Comparison of ENCODE assay signal across 15 cellular contexts in genomic region chr4:76655566-76656479, GRCh38.
DNase-seq lines count a peak whose midpoint lies in the region; ATAC-seq and TF ChIP-seq lines count a peak whose summit lies in the region.
"Had no signal": no experiment of that assay in that cellular context is flagged by ENCODE, and none has a peak within 500 bp of the region (broad histone marks: within the 10 kb centered on the region; RNA-seq: fewer than 3 reads in every experiment).

No MANE protein-coding gene starts in this region.

- no peak overlapping the region for H3K9ac ChIP-seq in trophoblast cell (ENCODE audit: low read length)

- H4K8ac ChIP-seq in trophoblast cell (ENCODE audit: low read depth, low read length), result no peak overlapping the region

- H3K27ac ChIP-seq in left ventricle myocardium inferior (replicated peaks) (peak overlapping the region; percentile 44), trophoblast cell (ENCODE audit: low read depth, low read length) (peak overlapping the region; percentile 88), upper lobe of right lung (no peak overlapping the region)
- H3K27ac ChIP-seq: HL-60 had no signal

- peak overlapping the region; percentile 22 for H3K4me2 ChIP-seq in trophoblast cell (ENCODE audit: low read length)

- H2BK120ac ChIP-seq in trophoblast cell (ENCODE audit: insufficient read depth, low read length, poor library complexity), result peak overlapping the region; percentile 41

- H3K36me3 ChIP-seq in left ventricle myocardium inferior (no peaks in the 10 kb centered on the region), trophoblast cell (ENCODE audit: control insufficient read depth in 1 of 2, insufficient read depth in 2 of 2, low read length in 2 of 2) (no peaks in the 10 kb centered on the region), upper lobe of right lung (no peaks in the 10 kb centered on the region)

- H2AK5ac ChIP-seq in trophoblast cell (ENCODE audit: low read length), result no peak overlapping the region

- H4K91ac ChIP-seq in trophoblast cell (ENCODE audit: low read depth, low read length), result peak overlapping the region; percentile 55

- ATAC-seq in left cardiac atrium (no peak), upper lobe of right lung (no peak), GM18873 (IDR thresholded peaks at IDR 0.05; ENCODE audit: low FRiP score, unreplicated experiment) (no peak)
- ATAC-seq: GM12878, K562 had no signal

- DNase-seq in left ventricle myocardium inferior (no peak), left cardiac atrium (no peak), fibroblast of the aortic adventitia (ENCODE audit: low read depth) (peak; percentile 14), trophoblast cell (peak; percentile 66 to 77), HCEC 1CT (no peak), upper lobe of right lung (no peak), RPMI8226 (no peak)
- DNase-seq: NCI-H2107; NCI-H226; NK-92 treated with Interleukin-12 subunit alpha and Interleukin-12 subunit beta, amount 100 ng/mL, for 24 hours; OCI-M1 had no signal

- peak overlapping the region; percentile 67 for H2BK12ac ChIP-seq in trophoblast cell (ENCODE audit: low read length)

- H3K27me3 ChIP-seq in left ventricle myocardium inferior (ENCODE audit: low read depth) (no peaks in the 10 kb centered on the region), trophoblast cell (ENCODE audit: insufficient read depth, low read length) (no peaks in the 10 kb centered on the region), upper lobe of right lung (no peaks in the 10 kb centered on the region)

- no peak overlapping the region for H3K23ac ChIP-seq in trophoblast cell (ENCODE audit: low read length)

- H3K14ac ChIP-seq in trophoblast cell (ENCODE audit: low read length), result peak overlapping the region; percentile 17

- H3K18ac ChIP-seq in trophoblast cell (ENCODE audit: low read length), result peak overlapping the region; percentile 29

- H3K79me1 ChIP-seq in trophoblast cell (ENCODE audit: low read length), result peaks cover 20% of the 10 kb centered on the region

- H3K4ac ChIP-seq in trophoblast cell (ENCODE audit: low read depth, low read length), result no peak overlapping the region

- H2AFZ ChIP-seq in trophoblast cell (ENCODE audit: insufficient read depth, low read length, poor library complexity), result no peak overlapping the region

- H3K4me1 ChIP-seq in left ventricle myocardium inferior (peaks cover 36% of the 10 kb centered on the region), trophoblast cell (ENCODE audit: control insufficient read depth in 1 of 2, insufficient read depth in 2 of 2, low read length in 2 of 2) (peaks cover 11 to 26% of the 10 kb centered on the region in 2 experiments), upper lobe of right lung (no peaks in the 10 kb centered on the region)

- H3K4me3 ChIP-seq in left ventricle myocardium inferior (no peak overlapping the region), fibroblast of the aortic adventitia (ENCODE audit: low read depth, low read length) (no peak overlapping the region), trophoblast cell (ENCODE audit: low read depth, low read length) (no peak overlapping the region), upper lobe of right lung (no peak overlapping the region)
- H3K4me3 ChIP-seq: GM12878, K562 had no signal

- no CpG with 5 or more reads among the region's 6 CpGs for WGBS in trophoblast cell (ENCODE audit: extremely low coverage, insufficient coverage, insufficient read length)

- H3K9me3 ChIP-seq in left ventricle myocardium inferior (replicated peaks) (no peaks in the 10 kb centered on the region), trophoblast cell (ENCODE audit: insufficient read depth, low read depth, low read length) (no peaks in the 10 kb centered on the region), upper lobe of right lung (no peaks in the 10 kb centered on the region)

- H2BK5ac ChIP-seq in trophoblast cell (ENCODE audit: low read depth, low read length, poor library complexity), result peak overlapping the region; percentile 25

- intact Hi-C loops in left ventricle myocardium inferior (cut with micrococcal nuclease) (no loop called here), left cardiac atrium (cut with DNase I) (no loop called here), upper lobe of right lung (cut with DNase I) (no loop called here)

- TF ChIP-seq CTCF in left ventricle myocardium inferior (IDR thresholded peaks at IDR 0.05; ENCODE audit: borderline replicate concordance) (no peak), fibroblast of the aortic adventitia (IDR thresholded peaks at IDR 0.05; ENCODE audit: insufficient read depth, low read length) (no peak), upper lobe of right lung (IDR thresholded peaks at IDR 0.05) (no peak)

- H3K79me2 ChIP-seq in trophoblast cell (ENCODE audit: control insufficient read depth, insufficient read depth, low read length, poor library complexity), result peaks cover 3% of the 10 kb centered on the region

- H4K12ac ChIP-seq in trophoblast cell (ENCODE audit: low read depth, low read length), result no peak overlapping the region

Comparison
In these comparisons a context has a peak if more than half of its experiments do, and no peak if none do; other contexts are left out.
1. DNase-seq: peak in fibroblast of the aortic adventitia (single experiment) and trophoblast cell (2 of 2); none in left ventricle myocardium inferior (single experiment), left cardiac atrium (single experiment), HCEC 1CT (single experiment), upper lobe of right lung (single experiment) and RPMI8226 (single experiment).